20 cellular contexts compared by ENCODE assay signal in genomic region chrX:44470816-44471215, GRCh38.
"Had no signal": no experiment of that assay in that cellular context is flagged by ENCODE, and none has a peak within 500 bp of the region (broad histone marks: within the 10 kb centered on the region; RNA-seq: fewer than 3 reads in every experiment).

No MANE protein-coding gene starts in this region.

- H3K36me3 ChIP-seq: ascending aorta had no signal

- H3K27me3 ChIP-seq: ascending aorta had no signal

- H3K27ac ChIP-seq: ascending aorta, PC-9 had no signal

- H3K4me1 ChIP-seq: ascending aorta had no signal

- H3K4me3 ChIP-seq: ascending aorta, PC-9 had no signal

- DNase-seq: activated B cell treated with CpG ODN at 0.5 μM for 24 hours; activated CD4-positive, alpha-beta T cell treated with anti-CD3 and anti-CD28 coated beads for 1 hour; activated CD4-positive, alpha-beta T cell treated with anti-CD3 and anti-CD28 coated beads, Interleukin-2, amount 10 ng/mL, durations not matched to agents 24 days and 14 days; activated CD4-positive, alpha-beta T cell treated with anti-CD3 and anti-CD28 coated beads, Interleukin-2, amount 50 U/mL, for 48 hours; activated CD8-positive, alpha-beta memory T cell treated with anti-CD3 and anti-CD28 coated beads, Interleukin-2, amount 10 ng/mL, durations not matched to agents 7 days and 5 days; activated effector memory CD4-positive, alpha-beta T cell treated with anti-CD3 and anti-CD28 coated beads, Interleukin-2, amount 50 U/mL, for 16 hours; activated naive CD4-positive, alpha-beta T cell treated with Interleukin-2 at 50 U/mL for 16 hours; activated naive CD8-positive, alpha-beta T cell treated with anti-CD3 and anti-CD28 coated beads, Interleukin-2, amount 50 U/mL, for 24 hours; activated T-cell treated with anti-CD3 and anti-CD28 coated beads, Interleukin-2, amount 50 U/mL, for 4 hours; amniotic stem cell; NCI-H1092; NCI-H1436; NCI-H187; NCI-H524; NCI-H82; PC-9; SHP77 treated with DMSO at 0.1 percent for 48 hours; T-helper 2 cell; T1000 had no signal
